Comparison of ENCODE assay signal across 1 cellular context in the genomic region with DNA sequence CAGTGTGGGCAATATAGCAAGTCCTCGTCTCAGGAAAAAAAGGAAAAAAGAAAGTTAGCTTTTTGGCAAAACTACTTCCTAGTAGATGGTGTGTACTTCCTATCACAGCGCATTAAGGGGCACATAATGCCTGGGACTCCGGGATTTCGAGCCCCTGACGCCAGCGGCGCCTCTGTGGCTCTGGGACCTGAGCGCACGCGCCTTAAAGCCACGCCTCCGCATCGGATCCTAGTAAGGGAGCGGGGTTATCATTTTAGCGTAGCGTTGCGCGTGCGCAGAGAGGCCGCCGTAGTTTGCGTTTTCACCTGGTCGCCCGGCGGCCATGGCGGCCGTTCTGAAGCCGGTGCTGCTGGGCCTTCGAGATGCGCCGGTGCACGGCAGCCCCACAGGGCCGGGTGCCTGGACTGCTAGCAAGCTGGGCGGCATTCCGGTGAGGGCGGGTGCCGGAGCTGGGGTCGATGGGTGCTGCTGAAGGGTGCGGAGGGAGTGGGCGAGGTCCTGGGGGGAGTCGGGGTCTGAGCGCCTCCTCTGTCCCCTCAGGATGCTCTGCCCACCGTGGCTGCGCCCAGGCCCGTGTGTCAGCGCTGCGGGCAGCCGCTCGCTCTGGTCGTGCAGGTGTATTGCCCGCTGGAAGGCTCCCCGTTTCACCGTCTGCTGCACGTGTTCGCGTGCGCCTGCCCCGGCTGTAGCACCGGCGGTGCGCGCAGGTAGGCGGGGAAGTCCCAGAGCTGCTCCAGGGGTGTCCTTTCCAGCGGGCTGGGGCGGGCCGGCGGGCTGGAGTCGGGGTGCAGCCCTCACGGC.
TF ChIP-seq lines count a peak whose summit lies in the region.

PDCD2L (plus strand) TSS at position 291 of the 801 bp plus-strand sequence; CDS start at position 323, 32 bp downstream.

TF ChIP-seq in GM12878, 131 proteins besides CTCF, POLR2A, EP300 and RAD21 (continued from another document):
- TF ChIP-seq, protein P1, sequence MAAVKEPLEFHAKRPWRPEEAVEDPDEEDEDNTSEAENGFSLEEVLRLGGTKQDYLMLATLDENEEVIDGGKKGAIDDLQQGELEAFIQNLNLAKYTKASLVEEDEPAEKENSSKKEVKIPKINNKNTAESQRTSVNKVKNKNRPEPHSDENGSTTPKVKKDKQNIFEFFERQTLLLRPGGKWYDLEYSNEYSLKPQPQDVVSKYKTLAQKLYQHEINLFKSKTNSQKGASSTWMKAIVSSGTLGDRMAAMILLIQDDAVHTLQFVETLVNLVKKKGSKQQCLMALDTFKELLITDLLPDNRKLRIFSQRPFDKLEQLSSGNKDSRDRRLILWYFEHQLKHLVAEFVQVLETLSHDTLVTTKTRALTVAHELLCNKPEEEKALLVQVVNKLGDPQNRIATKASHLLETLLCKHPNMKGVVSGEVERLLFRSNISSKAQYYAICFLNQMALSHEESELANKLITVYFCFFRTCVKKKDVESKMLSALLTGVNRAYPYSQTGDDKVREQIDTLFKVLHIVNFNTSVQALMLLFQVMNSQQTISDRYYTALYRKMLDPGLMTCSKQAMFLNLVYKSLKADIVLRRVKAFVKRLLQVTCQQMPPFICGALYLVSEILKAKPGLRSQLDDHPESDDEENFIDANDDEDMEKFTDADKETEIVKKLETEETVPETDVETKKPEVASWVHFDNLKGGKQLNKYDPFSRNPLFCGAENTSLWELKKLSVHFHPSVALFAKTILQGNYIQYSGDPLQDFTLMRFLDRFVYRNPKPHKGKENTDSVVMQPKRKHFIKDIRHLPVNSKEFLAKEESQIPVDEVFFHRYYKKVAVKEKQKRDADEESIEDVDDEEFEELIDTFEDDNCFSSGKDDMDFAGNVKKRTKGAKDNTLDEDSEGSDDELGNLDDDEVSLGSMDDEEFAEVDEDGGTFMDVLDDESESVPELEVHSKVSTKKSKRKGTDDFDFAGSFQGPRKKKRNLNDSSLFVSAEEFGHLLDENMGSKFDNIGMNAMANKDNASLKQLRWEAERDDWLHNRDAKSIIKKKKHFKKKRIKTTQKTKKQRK (IDR thresholded peaks at IDR 0.05; ENCODE audit: low read depth, low read length) = no peak
- TF ChIP-seq HCFC1 (IDR thresholded peaks at IDR 0.05; ENCODE audit: low read length) (0 out of 2 replicates have a peak, but pooled peaks have one; percentile 36), ZBED1 (IDR thresholded peaks at IDR 0.05; ENCODE audit: borderline replicate concordance) (no peak), SP1 (IDR thresholded peaks at IDR 0.05; ENCODE audit: low read depth, low read length) (no peak), SMARCA5 (IDR thresholded peaks at IDR 0.05) (no peak), ZNF622 (IDR thresholded peaks at IDR 0.05) (no peak), FOXM1 (IDR thresholded peaks at IDR 0.05; ENCODE audit: low read depth, low read length) (no peak), MTA2 (IDR thresholded peaks at IDR 0.05; ENCODE audit: low read depth) (0 out of 2 replicates have a peak, but pooled peaks have one; percentile 10), IKZF2 (IDR thresholded peaks at IDR 0.05) (peak; percentile 23 to 35; a peak in 1 of 4 replicates), ZZZ3 (IDR thresholded peaks at IDR 0.05; ENCODE audit: control insufficient read depth, insufficient read length, low read depth) (no peak), NR2F1 (conservative IDR thresholded peaks at IDR 0.05) (no peak), GATAD2B (conservative IDR thresholded peaks at IDR 0.05; ENCODE audit: low read depth) (no peak; the same call in 1 of the 2 replicates), ZNF384 (IDR thresholded peaks at IDR 0.05; ENCODE audit: borderline replicate concordance, low read depth, low read length) (no peak), RB1 (IDR thresholded peaks at IDR 0.05; ENCODE audit: borderline replicate concordance) (0 out of 2 replicates have a peak, but pooled peaks have one; percentile 38), MXI1 (IDR thresholded peaks at IDR 0.05; ENCODE audit: low read depth, low read length) (peak; percentile 40), RFX5 (IDR thresholded peaks at IDR 0.05; ENCODE audit: low read depth, low read length) (no peak), SUZ12 (IDR thresholded peaks at IDR 0.05; ENCODE audit: unreplicated experiment) (no peak), EGR1 (IDR thresholded peaks at IDR 0.05; ENCODE audit: borderline replicate concordance in 1 of 2, low read depth in 2 of 2, low read length in 2 of 2) (peak in 1 of 2 experiments; percentile 85; a peak in 2 of 3 replicates), TAF1 (IDR thresholded peaks at IDR 0.05; ENCODE audit: borderline replicate concordance, low read depth, low read length) (peak; percentile 51; the same call in 1 of the 2 replicates), CREB1 (IDR thresholded peaks at IDR 0.05; ENCODE audit: low read depth) (no peak), CHD2 (IDR thresholded peaks at IDR 0.05; ENCODE audit: borderline replicate concordance, low read depth, low read length) (no peak), NBN (IDR thresholded peaks at IDR 0.05) (0 out of 2 replicates have a peak, but pooled peaks have one; percentile 44), STAT1 (conservative IDR thresholded peaks at IDR 0.05) (no peak), EED (IDR thresholded peaks at IDR 0.05; ENCODE audit: low read depth) (no peak), CEBPB (IDR thresholded peaks at IDR 0.05; ENCODE audit: borderline replicate concordance in 1 of 2, low read depth in 2 of 2, low read length in 2 of 2) (no peak), KAT2A (conservative IDR thresholded peaks at IDR 0.05; ENCODE audit: control insufficient read depth, low read depth, low read length) (no peak), SIN3A (IDR thresholded peaks at IDR 0.05; ENCODE audit: low read depth, low read length) (no peak), RBBP5 (conservative IDR thresholded peaks at IDR 0.05) (no peak)
- TF ChIP-seq, protein P2, sequence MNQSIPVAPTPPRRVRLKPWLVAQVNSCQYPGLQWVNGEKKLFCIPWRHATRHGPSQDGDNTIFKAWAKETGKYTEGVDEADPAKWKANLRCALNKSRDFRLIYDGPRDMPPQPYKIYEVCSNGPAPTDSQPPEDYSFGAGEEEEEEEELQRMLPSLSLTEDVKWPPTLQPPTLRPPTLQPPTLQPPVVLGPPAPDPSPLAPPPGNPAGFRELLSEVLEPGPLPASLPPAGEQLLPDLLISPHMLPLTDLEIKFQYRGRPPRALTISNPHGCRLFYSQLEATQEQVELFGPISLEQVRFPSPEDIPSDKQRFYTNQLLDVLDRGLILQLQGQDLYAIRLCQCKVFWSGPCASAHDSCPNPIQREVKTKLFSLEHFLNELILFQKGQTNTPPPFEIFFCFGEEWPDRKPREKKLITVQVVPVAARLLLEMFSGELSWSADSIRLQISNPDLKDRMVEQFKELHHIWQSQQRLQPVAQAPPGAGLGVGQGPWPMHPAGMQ (IDR thresholded peaks at IDR 0.05; ENCODE audit: borderline replicate concordance) = no peak
- TF ChIP-seq, protein P3, sequence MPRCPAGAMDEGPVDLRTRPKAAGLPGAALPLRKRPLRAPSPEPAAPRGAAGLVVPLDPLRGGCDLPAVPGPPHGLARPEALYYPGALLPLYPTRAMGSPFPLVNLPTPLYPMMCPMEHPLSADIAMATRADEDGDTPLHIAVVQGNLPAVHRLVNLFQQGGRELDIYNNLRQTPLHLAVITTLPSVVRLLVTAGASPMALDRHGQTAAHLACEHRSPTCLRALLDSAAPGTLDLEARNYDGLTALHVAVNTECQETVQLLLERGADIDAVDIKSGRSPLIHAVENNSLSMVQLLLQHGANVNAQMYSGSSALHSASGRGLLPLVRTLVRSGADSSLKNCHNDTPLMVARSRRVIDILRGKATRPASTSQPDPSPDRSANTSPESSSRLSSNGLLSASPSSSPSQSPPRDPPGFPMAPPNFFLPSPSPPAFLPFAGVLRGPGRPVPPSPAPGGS (IDR thresholded peaks at IDR 0.05; ENCODE audit: borderline replicate concordance, insufficient read depth, low read depth, low read length, poor library complexity, severe bottlenecking) = no peak
